In the genomic region with DNA sequence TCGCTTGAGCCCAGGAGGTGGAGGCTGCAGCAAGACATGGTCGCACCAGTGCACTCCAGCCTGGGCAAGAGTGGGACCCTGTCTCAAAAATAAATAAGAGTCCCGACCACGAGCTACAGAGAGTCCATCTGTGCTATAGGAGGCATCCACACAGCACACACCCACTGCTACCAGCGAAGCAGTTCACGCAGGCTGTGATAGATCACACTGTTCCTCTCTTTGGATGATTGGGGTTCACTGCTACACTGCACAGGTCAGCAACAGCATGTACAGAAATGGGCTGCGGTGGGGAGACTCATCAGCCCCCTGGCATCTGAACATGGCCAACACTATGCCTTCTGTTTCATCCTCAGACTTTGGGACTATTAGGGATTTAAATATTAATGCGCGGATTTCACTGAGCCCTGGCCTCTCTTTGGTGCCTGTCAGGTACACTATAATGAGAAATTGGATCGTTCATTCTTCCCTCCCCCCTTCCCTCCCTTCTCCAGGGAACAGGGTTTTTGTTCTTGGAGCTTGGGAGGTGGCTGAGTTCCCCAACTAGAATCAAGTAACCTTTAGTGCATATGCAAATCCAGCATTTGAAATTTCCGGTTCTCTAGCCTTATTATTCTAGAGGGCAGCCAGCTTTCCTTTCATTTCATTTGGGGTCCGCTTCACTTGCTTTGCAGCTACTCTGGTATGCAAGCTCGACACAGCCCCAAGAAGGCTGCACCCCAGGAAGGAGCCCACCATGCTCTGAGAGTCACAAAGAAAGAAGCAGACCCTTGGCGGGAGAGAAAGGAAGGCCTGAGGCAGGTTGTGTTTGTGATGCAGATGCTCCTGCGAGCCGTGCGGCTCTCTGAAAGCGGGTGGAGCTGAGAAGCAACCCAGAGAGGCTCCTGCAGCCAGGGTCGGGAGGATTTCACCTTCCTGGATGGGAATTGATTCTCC, we compare ENCODE assay signal across 23 cellular contexts. TPM values are rescaled to one million over a fixed set of nuclear protein-coding genes. Genes with fewer than 3 reads are reported as not detected.
DNase-seq lines count a peak whose midpoint lies in the region.
"Had no signal": no experiment of that assay in that cellular context is flagged by ENCODE, and none has a peak within 500 bp of the region (broad histone marks: within the 10 kb centered on the region; RNA-seq: fewer than 3 reads in every experiment).

No MANE protein-coding gene starts in this region.

- no peak overlapping the region for H3K9ac ChIP-seq in Karpas-422 (ENCODE audit: low read length)

- H3K4me3 ChIP-seq in Karpas-422 (ENCODE audit: low read length) (no peak overlapping the region), neuron (ENCODE audit: low read length) (peak overlapping the region; percentile 2)
- H3K4me3 ChIP-seq: body of pancreas had no signal

- no peak overlapping the region for H3K4me2 ChIP-seq in Karpas-422 (ENCODE audit: low read depth, low read length, poor library complexity, severe bottlenecking)

- H3K9me3 ChIP-seq in Karpas-422 (ENCODE audit: low read length) (no peaks in the 10 kb centered on the region), neuron (ENCODE audit: low read length) (no peaks in the 10 kb centered on the region)
- H3K9me3 ChIP-seq: body of pancreas, Caco-2 had no signal

- DNase-seq in ELF-1 (ENCODE audit: low read depth, low spot score) (peak; percentile 93), Karpas-422 (peak; percentile 40), iPS DF 19.7 (ENCODE audit: low read depth, low spot score) (peak; percentile 95), NCI-H2227 treated with DMSO at 0.1 percent for 48 hours (lab: John Stamatoyannopoulos, UW) (no peak), GDM1 (lab: John Stamatoyannopoulos, UW) (no peak), kidney tubule cell (ENCODE audit: low spot score) (no peak), DMS53 treated with DMSO at 0.1 percent for 48 hours (lab: John Stamatoyannopoulos, UW; ENCODE audit: unreplicated experiment) (no peak)
- DNase-seq: activated CD4-positive, alpha-beta memory T cell treated with anti-CD3 and anti-CD28 coated beads for 36 hours; activated T-cell treated with anti-CD3 and anti-CD28 coated beads, Interleukin-2, amount 50 U/mL, for 1 hour; body of pancreas; Caco-2; HCEC 1CT; kidney glomerular epithelial cell; NCI-H146; nucleus accumbens; right cardiac atrium; substantia nigra; T-helper 1 cell had no signal

- H3K4me1 ChIP-seq in Karpas-422 (ENCODE audit: low read length): peaks cover 5% of the 10 kb centered on the region
- H3K4me1 ChIP-seq in neuron (ENCODE audit: insufficient read depth, low read length): peaks cover 15% of the 10 kb centered on the region
- H3K4me1 ChIP-seq: Caco-2 had no signal

- H2AFZ ChIP-seq in Karpas-422 (ENCODE audit: low read length): no peak overlapping the region
- peak overlapping the region; percentile 21 for H2AFZ ChIP-seq in neuron (ENCODE audit: low read depth, low read length)

- H3K27me3 ChIP-seq in Karpas-422 (ENCODE audit: low read length) (no peaks in the 10 kb centered on the region), neuron (ENCODE audit: insufficient read depth, low read length) (no peaks in the 10 kb centered on the region)
- H3K27me3 ChIP-seq: body of pancreas had no signal

- H3K36me3 ChIP-seq in Karpas-422 (ENCODE audit: insufficient read depth, low read length): peaks cover 29% of the 10 kb centered on the region; the same call in 1 of the 2 replicates
- peaks cover 15% of the 10 kb centered on the region for H3K36me3 ChIP-seq in neuron (ENCODE audit: insufficient read depth, low read length)

- 0 out of 2 replicates have a peak, but pooled peaks cover 7% of the 10 kb centered on the region for H4K20me1 ChIP-seq in Karpas-422 (ENCODE audit: insufficient read depth, low read depth, low read length)

- H3K79me2 ChIP-seq in Karpas-422 (ENCODE audit: low read length): peaks cover 40% of the 10 kb centered on the region

- no peaks in the 10 kb centered on the region for H3K9me2 ChIP-seq in Karpas-422 (replicated peaks; ENCODE audit: insufficient read depth, low read length)

- H3K27ac ChIP-seq in Karpas-422 (ENCODE audit: low read length): no peak overlapping the region
- H3K27ac ChIP-seq: body of pancreas, VCaP had no signal

RNA-seq across cellular contexts. Expression of a gene that starts 34.1 kb away (rescaled TPM):
- 26.5 and 27.1 TPM in 2 replicates for total RNA-seq in Karpas-422 (2014; rRNA removed; shearing (Covaris generic); ENCODE audit: low replicate concordance)

RNA-seq across cellular contexts. Expression of a gene that starts 34.3 kb away (rescaled TPM):
- 4.9 and 8.1 TPM in 2 replicates for total RNA-seq in Karpas-422 (2014; rRNA removed; shearing (Covaris generic); ENCODE audit: low replicate concordance)

RNA-seq across cellular contexts. Expression of a gene that starts 37.1 kb away (rescaled TPM):
- 48.3 and 64.4 TPM in 2 replicates for total RNA-seq in Karpas-422 (2014; rRNA removed; shearing (Covaris generic); ENCODE audit: low replicate concordance)

RNA-seq across cellular contexts. Expression of a gene that starts 50.4 kb away (rescaled TPM):
- total RNA-seq in Karpas-422 (2014; rRNA removed; shearing (Covaris generic); ENCODE audit: low replicate concordance): 0.45 TPM in 1 of 2 replicates, not detected in the other
- total RNA-seq: activated CD4-positive, alpha-beta memory T cell treated with anti-CD3 and anti-CD28 coated beads for 36 hours; activated naive CD4-positive, alpha-beta T cell treated with anti-CD3 and anti-CD28 coated beads, Interleukin-2, amount 50 U/mL, for 72 hours; body of pancreas; Caco-2; mesothelial cell of epicardium; right cardiac atrium; Right ventricle myocardium inferior had no signal

Comparison
In these comparisons a context has a peak if more than half of its experiments do, and no peak if none do; other contexts are left out.
1. DNase-seq: peak in ELF-1 (single experiment), Karpas-422 (single experiment) and iPS DF 19.7 (single experiment); none in NCI-H2227 treated with DMSO at 0.1 percent for 48 hours (single experiment), GDM1 (single experiment), kidney tubule cell (single experiment) and DMS53 treated with DMSO at 0.1 percent for 48 hours (single experiment).